In the genomic region with DNA sequence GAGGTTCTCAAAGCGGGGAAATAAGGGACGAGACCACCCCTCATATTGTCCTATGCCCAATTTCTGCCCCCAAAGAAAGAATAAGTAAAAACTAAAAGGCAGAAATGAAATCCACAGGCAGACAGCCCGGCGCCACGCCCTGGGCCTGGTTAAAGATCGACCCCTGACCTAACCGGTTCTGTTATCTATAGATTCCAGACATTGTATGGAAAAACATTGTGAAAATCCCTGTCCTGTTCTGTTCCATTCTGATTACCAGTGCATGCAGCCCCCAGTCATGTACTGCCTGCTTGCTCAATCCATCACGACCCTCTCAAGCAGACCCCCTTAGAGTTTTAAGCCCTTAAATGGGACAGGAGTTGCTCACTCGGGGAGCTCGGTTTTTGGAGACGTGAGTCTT, we compare ENCODE assay signal across 2 cellular contexts.
A peak's percentile ranks its signal among the peaks of the same experiment; 100 is the strongest.
TF ChIP-seq lines count a peak whose summit lies in the region.
"Not testable (repeated sequence)": the region's sequence is repeated elsewhere in the genome, so short reads cannot be mapped to it uniquely, and the experiment has no call there.

No MANE protein-coding gene starts in this region.

TF ChIP-seq in K562, 482 proteins besides CTCF, POLR2A, EP300 and RAD21:
- peak; percentile 60 to 72 for TF ChIP-seq TRIM24 (IDR thresholded peaks at IDR 0.05)
- TF ChIP-seq NR2C1 (IDR thresholded peaks at IDR 0.05), result peak; percentile 59; the same call in 1 of the 2 replicates
- peak; percentile 55; the same call in 1 of the 2 replicates for TF ChIP-seq NR2C1 (tag; IDR thresholded peaks at IDR 0.05)
- TF ChIP-seq TAL1 (IDR thresholded peaks at IDR 0.05), result peak; percentile 53
- peak; percentile 38; the same call in 1 of the 2 replicates for TF ChIP-seq ARID1B (IDR thresholded peaks at IDR 0.05)
- peak; percentile 63 for TF ChIP-seq CBFA2T3 (IDR thresholded peaks at IDR 0.05)
- TF ChIP-seq TCF3 (CRISPR knock-in tag; IDR thresholded peaks at IDR 0.05), result peak; percentile 59
- TF ChIP-seq CBFA2T2 (conservative IDR thresholded peaks at IDR 0.05), result peak; percentile 36

TF ChIP-seq in HepG2, 621 proteins besides CTCF, POLR2A, EP300 and RAD21:
- peak; percentile 16; the same call in 1 of the 2 replicates for TF ChIP-seq NR2F6 (IDR thresholded peaks at IDR 0.05)
- TF ChIP-seq NR2F6 (CRISPR knock-in tag; IDR thresholded peaks at IDR 0.05), result not testable (repeated sequence)
